Comparison of ENCODE assay signal across 30 cellular contexts in genomic region chr6:142155091-142155490, GRCh38. TPM values are rescaled to one million over a fixed set of nuclear protein-coding genes. Genes with fewer than 3 reads are reported as not detected.
"Had no signal": no experiment of that assay in that cellular context is flagged by ENCODE, and none has a peak within 500 bp of the region (broad histone marks: within the 10 kb centered on the region; RNA-seq: fewer than 3 reads in every experiment).

No MANE protein-coding gene starts in this region.

- ATAC-seq: activated T-helper 17 cell treated with anti-CD3 and anti-CD28 coated beads, Interleukin-2, amount 50 U/mL, for 72 hours; heart left ventricle; stimulated activated effector memory CD8-positive, alpha-beta T cell treated with anti-CD3 and anti-CD28 coated beads, Interleukin-12 subunit alpha, Interleukin-12 subunit beta, amount 100 ng/mL, for 72 hours; stimulated activated naive CD8-positive, alpha-beta T cell treated with anti-CD3 and anti-CD28 coated beads, Interleukin-15, amount 100 ng/mL, for 72 hours had no signal

- H3K9me3 ChIP-seq: adrenal gland, ascending aorta, esophagus muscularis mucosa, heart left ventricle, lower lobe of right lung, right lobe of liver, tibial artery had no signal

- H3K27me3 ChIP-seq: adrenal gland, ascending aorta, brain microvascular endothelial cell, dorsolateral prefrontal cortex, esophagus muscularis mucosa, heart left ventricle, right lobe of liver, tibial artery had no signal

- H3K9me3 Mint-ChIP-seq: activated T-cell treated with anti-CD3 and anti-CD28 coated beads, Interleukin-2, amount 50 U/mL, for 24 hours; activated T-helper 17 cell treated with anti-CD3 and anti-CD28 coated beads, Interleukin-2, amount 50 U/mL, for 72 hours; central memory CD8-positive, alpha-beta T cell; effector memory CD8-positive, alpha-beta T cell; naive B cell; stimulated activated effector memory CD8-positive, alpha-beta T cell treated with anti-CD3 and anti-CD28 coated beads, Interleukin-12 subunit alpha, Interleukin-12 subunit beta, amount 100 ng/mL, for 72 hours; stimulated activated naive CD8-positive, alpha-beta T cell treated with anti-CD3 and anti-CD28 coated beads, Interleukin-15, amount 100 ng/mL, for 72 hours; WTC11 had no signal

- H3K36me3 ChIP-seq: adrenal gland, ascending aorta, brain microvascular endothelial cell, esophagus muscularis mucosa, heart left ventricle, lower lobe of right lung, right lobe of liver, tibial artery had no signal

- H3K27ac ChIP-seq: adrenal gland, ascending aorta, dorsolateral prefrontal cortex, esophagus muscularis mucosa, heart left ventricle, lower lobe of right lung, right lobe of liver, skin epidermis had no signal

- H3K4me3 ChIP-seq: adrenal gland, ascending aorta, dorsolateral prefrontal cortex, esophagus muscularis mucosa, heart left ventricle, lower lobe of right lung, right lobe of liver, skin epidermis, tibial artery had no signal

- H3K4me1 ChIP-seq: right lobe of liver had no signal

- H3K36me3 Mint-ChIP-seq: activated naive CD8-positive, alpha-beta T cell had no signal

- FAIRE-seq: colon had no signal

- H3K27ac Mint-ChIP-seq: activated T-cell treated with anti-CD3 and anti-CD28 coated beads, Interleukin-2, amount 50 U/mL, for 24 hours; stimulated activated effector memory CD8-positive, alpha-beta T cell treated with anti-CD3 and anti-CD28 coated beads, Interleukin-12 subunit alpha, Interleukin-12 subunit beta, amount 100 ng/mL, for 72 hours; stimulated activated naive CD8-positive, alpha-beta T cell treated with anti-CD3 and anti-CD28 coated beads, Interleukin-15, amount 100 ng/mL, for 72 hours had no signal

- DNase-seq: activated naive CD4-positive, alpha-beta T cell; activated T-cell treated with anti-CD3 and anti-CD28 coated beads, Interleukin-2, amount 50 U/mL, for 24 hours; adrenal gland; brain microvascular endothelial cell; dorsolateral prefrontal cortex; effector memory CD8-positive, alpha-beta T cell; heart left ventricle; lower lobe of right lung; naive B cell; nucleus accumbens; right lobe of liver; stimulated activated CD4-positive, alpha-beta T cell treated with anti-CD3 and anti-CD28 coated beads, Interleukin-2, amount 100 ng/mL, for 24 hours; stimulated activated naive CD8-positive, alpha-beta T cell treated with anti-CD3 and anti-CD28 coated beads, Interleukin-15, amount 100 ng/mL, for 72 hours; T-helper 9 cell; tibial artery had no signal

- H3K27me3 Mint-ChIP-seq: activated naive CD8-positive, alpha-beta T cell; activated T-cell treated with anti-CD3 and anti-CD28 coated beads, Interleukin-2, amount 50 U/mL, for 24 hours; activated T-helper 17 cell treated with anti-CD3 and anti-CD28 coated beads, Interleukin-2, amount 50 U/mL, for 72 hours; central memory CD8-positive, alpha-beta T cell; effector memory CD8-positive, alpha-beta T cell; naive B cell; stimulated activated naive CD8-positive, alpha-beta T cell treated with anti-CD3 and anti-CD28 coated beads, Interleukin-15, amount 100 ng/mL, for 72 hours had no signal

- H3K4me3 Mint-ChIP-seq: activated naive CD8-positive, alpha-beta T cell; activated T-cell treated with anti-CD3 and anti-CD28 coated beads, Interleukin-2, amount 50 U/mL, for 24 hours; central memory CD8-positive, alpha-beta T cell; effector memory CD8-positive, alpha-beta T cell; naive B cell; stimulated activated naive CD8-positive, alpha-beta T cell treated with anti-CD3 and anti-CD28 coated beads, Interleukin-15, amount 100 ng/mL, for 72 hours had no signal

RNA-seq across cellular contexts. Expression of gene NMBR, which starts 8.2 kb away (rescaled TPM):
- total RNA-seq: activated T-helper 17 cell treated with anti-CD3 and anti-CD28 coated beads, Interleukin-2, amount 50 U/mL, for 72 hours; ascending aorta; esophagus muscularis mucosa; kidney epithelial cell; left lobe of liver; lower lobe of right lung; mesenteric fat pad; mucosa of gallbladder; right lobe of liver; ureter; WTC11 had no signal
- polyA plus RNA-seq: adrenal gland, heart left ventricle, neural cell had no signal

RNA-seq across cellular contexts. Expression of gene GJE1, which starts 22.4 kb away (rescaled TPM):
- total RNA-seq: activated T-helper 17 cell treated with anti-CD3 and anti-CD28 coated beads, Interleukin-2, amount 50 U/mL, for 72 hours; adrenal gland; ascending aorta; dorsolateral prefrontal cortex; esophagus muscularis mucosa; heart left ventricle; kidney epithelial cell; left lobe of liver; lower lobe of right lung; mesenteric fat pad; mucosa of gallbladder; right lobe of liver; ureter; WTC11 had no signal
- polyA plus RNA-seq: adrenal gland, heart left ventricle, neural cell had no signal
